ENCODE assay signal across 18 cellular contexts in genomic region chr11:117187799-117188481, GRCh38. TPM values are rescaled to one million over a fixed set of nuclear protein-coding genes. Genes with fewer than 3 reads are reported as not detected.
DNase-seq lines count a peak whose midpoint lies in the region; ATAC-seq and TF ChIP-seq lines count a peak whose summit lies in the region.
"Had no signal": no experiment of that assay in that cellular context is flagged by ENCODE, and none has a peak within 500 bp of the region (broad histone marks: within the 10 kb centered on the region; RNA-seq: fewer than 3 reads in every experiment).

No MANE protein-coding gene starts in this region.

- intact Hi-C loops in sigmoid colon (cut with DNase I): no loop called here
- intact Hi-C loops in naive thymus-derived CD4-positive, alpha-beta T cell (cut with micrococcal nuclease): no loop called here

- H3K27me3 ChIP-seq in BLaER1 treated with 17β-estradiol and CSF1 and Interleukin-3, amounts not matched to agents 10 nM and 100 nM: no peaks in the 10 kb centered on the region
- no peaks in the 10 kb centered on the region for H3K27me3 ChIP-seq in GM23338 (ENCODE audit: insufficient read depth)
- no peaks in the 10 kb centered on the region for H3K27me3 ChIP-seq in sigmoid colon
- H3K27me3 ChIP-seq in WERI-Rb-1 (ENCODE audit: insufficient read depth, low read depth, severe bottlenecking): no peaks in the 10 kb centered on the region
- no peaks in the 10 kb centered on the region for H3K27me3 ChIP-seq in naive thymus-derived CD4-positive, alpha-beta T cell (ENCODE audit: control insufficient read depth in 2 of 2, insufficient read depth in 2 of 2, low read length in 2 of 2)
- H3K27me3 ChIP-seq: breast epithelium, neural progenitor cell had no signal

- TF ChIP-seq POLR2A in sigmoid colon (IDR thresholded peaks at IDR 0.05): no peak

- no peaks in the 10 kb centered on the region for H4K20me1 ChIP-seq in BLaER1 treated with 17β-estradiol and CSF1 and Interleukin-3, amounts not matched to agents 10 nM and 100 nM
- H4K20me1 ChIP-seq in GM23338 (replicated peaks; ENCODE audit: insufficient read depth): no peaks in the 10 kb centered on the region

- H3K9me3 Mint-ChIP-seq in GM23338 (no peaks in the 10 kb centered on the region), glutamatergic neuron (ENCODE audit: unreplicated experiment) (peaks cover under 1% of the 10 kb centered on the region)
- no peaks in the 10 kb centered on the region for H3K9me3 Mint-ChIP-seq in naive thymus-derived CD4-positive, alpha-beta T cell
- H3K9me3 Mint-ChIP-seq: activated naive CD4-positive, alpha-beta T cell treated with anti-CD3 and anti-CD28 coated beads, Interleukin-2, amount 50 U/mL, for 24 hours; immature natural killer cell; neural progenitor cell had no signal

- peaks cover 8% of the 10 kb centered on the region for H3K27me3 Mint-ChIP-seq in GM23338 (ENCODE audit: insufficient read depth, low read depth, poor library complexity)
- H3K27me3 Mint-ChIP-seq in glutamatergic neuron (ENCODE audit: unreplicated experiment): peaks cover 3% of the 10 kb centered on the region
- no peaks in the 10 kb centered on the region for H3K27me3 Mint-ChIP-seq in naive thymus-derived CD4-positive, alpha-beta T cell
- H3K27me3 Mint-ChIP-seq: activated CD4-positive, alpha-beta T cell treated with anti-CD3 and anti-CD28 coated beads for 36 hours; activated naive CD4-positive, alpha-beta T cell treated with anti-CD3 and anti-CD28 coated beads, Interleukin-2, amount 50 U/mL, for 24 hours had no signal

- no peaks in the 10 kb centered on the region for H3K9me2 ChIP-seq in GM23338 (ENCODE audit: insufficient read depth)

- H3K36me3 ChIP-seq in BLaER1 treated with 17β-estradiol and CSF1 and Interleukin-3, amounts not matched to agents 10 nM and 100 nM: peaks cover 0 to 66% (median 49%) of the 10 kb centered on the region in 11 experiments; a peak in 20 of 22 replicates
- H3K36me3 ChIP-seq in GM23338 (ENCODE audit: insufficient read depth): no peaks in the 10 kb centered on the region
- peaks cover 47 to 94% (median 53%) of the 10 kb centered on the region in 4 donors for H3K36me3 ChIP-seq in sigmoid colon
- H3K36me3 ChIP-seq in WERI-Rb-1: peaks cover 36% of the 10 kb centered on the region
- peaks cover 0 to 60% (median 3%) of the 10 kb centered on the region in 3 experiments for H3K36me3 ChIP-seq in naive thymus-derived CD4-positive, alpha-beta T cell (ENCODE audit: control insufficient read depth in 2 of 3, insufficient read depth in 3 of 3, low read length in 3 of 3)
- H3K36me3 ChIP-seq: breast epithelium, neural progenitor cell had no signal

- H3K4me1 Mint-ChIP-seq in GM23338 (no peaks in the 10 kb centered on the region; the same call in 2 of the 3 replicates), glutamatergic neuron (ENCODE audit: low read depth, unreplicated experiment) (no peaks in the 10 kb centered on the region)
- peaks cover 0 to 22% (median 4%) of the 10 kb centered on the region in 7 donors for H3K4me1 Mint-ChIP-seq in naive thymus-derived CD4-positive, alpha-beta T cell
- H3K4me1 Mint-ChIP-seq: activated CD4-positive, alpha-beta T cell treated with anti-CD3 and anti-CD28 coated beads for 36 hours; activated naive CD4-positive, alpha-beta T cell treated with anti-CD3 and anti-CD28 coated beads, Interleukin-2, amount 50 U/mL, for 24 hours; immature natural killer cell; neural progenitor cell had no signal

- H3K9me3 ChIP-seq in BLaER1 treated with 17β-estradiol and CSF1 and Interleukin-3, amounts not matched to agents 10 nM and 100 nM (replicated peaks in 1 of 11): peaks cover 0 to 5% (median 0%) of the 10 kb centered on the region in 11 experiments; a peak in 1 of 22 replicates
- H3K9me3 ChIP-seq in sigmoid colon: no peaks in the 10 kb centered on the region
- no peaks in the 10 kb centered on the region for H3K9me3 ChIP-seq in WERI-Rb-1 (ENCODE audit: severe bottlenecking)
- H3K9me3 ChIP-seq in naive thymus-derived CD4-positive, alpha-beta T cell (ENCODE audit: control insufficient read depth in 2 of 3, low read length in 3 of 3): no peaks in the 10 kb centered on the region
- H3K9me3 ChIP-seq: breast epithelium had no signal

- TF ChIP-seq CTCF in GM23338 (conservative IDR thresholded peaks at IDR 0.05; ENCODE audit: low read depth in 2 of 2) (no peak), glutamatergic neuron (IDR thresholded peaks at IDR 0.05; ENCODE audit: partially characterized antibody, unreplicated experiment) (no peak), sigmoid colon (IDR thresholded peaks at IDR 0.05) (no peak), WERI-Rb-1 (IDR thresholded peaks at IDR 0.05; ENCODE audit: low read depth, low read length) (no peak)

- H3K36me3 Mint-ChIP-seq in GM23338 (ENCODE audit: low read depth): peaks cover 4% of the 10 kb centered on the region; the same call in 2 of the 3 replicates
- peaks cover 4% of the 10 kb centered on the region for H3K36me3 Mint-ChIP-seq in glutamatergic neuron (ENCODE audit: unreplicated experiment)
- peaks cover 0 to 4% (median 3%) of the 10 kb centered on the region in 5 donors for H3K36me3 Mint-ChIP-seq in naive thymus-derived CD4-positive, alpha-beta T cell
- H3K36me3 Mint-ChIP-seq: activated naive CD4-positive, alpha-beta T cell treated with anti-CD3 and anti-CD28 coated beads, Interleukin-2, amount 50 U/mL, for 24 hours had no signal

- POLR2A ChIA-PET in naive thymus-derived CD4-positive, alpha-beta T cell (lab: Charles Lee): no interaction called here

- peak overlapping the region; percentile 41 to 96 (median 92); a peak in 21 of 22 replicates for H3K27ac ChIP-seq in BLaER1 treated with 17β-estradiol and CSF1 and Interleukin-3, amounts not matched to agents 10 nM and 100 nM
- H3K27ac ChIP-seq in GM23338 (ENCODE audit: low read depth) (no peak overlapping the region), sigmoid colon (no peak overlapping the region), caudate nucleus (ENCODE audit: low read depth, low read length) (no peak overlapping the region), WERI-Rb-1 (no peak overlapping the region)
- H3K27ac ChIP-seq in naive thymus-derived CD4-positive, alpha-beta T cell (ENCODE audit: low read depth, low read length): no peak overlapping the region
- H3K27ac ChIP-seq: neural progenitor cell had no signal

- H3K4me3 ChIP-seq in BLaER1 treated with 17β-estradiol and CSF1 and Interleukin-3, amounts not matched to agents 10 nM and 100 nM: peak overlapping the region in 6 of 10 experiments; percentile 3 to 46 (median 30); a peak in 9 of 20 replicates
- no peak overlapping the region for H3K4me3 ChIP-seq in GM23338
- H3K4me3 ChIP-seq in sigmoid colon: no peak overlapping the region
- H3K4me3 ChIP-seq in WERI-Rb-1 (ENCODE audit: low read depth, low read length): no peak overlapping the region
- H3K4me3 ChIP-seq in naive thymus-derived CD4-positive, alpha-beta T cell (ENCODE audit: low read length): no peak overlapping the region
- H3K4me3 ChIP-seq: breast epithelium, K562, neural progenitor cell had no signal

- peak overlapping the region; percentile 36; the same call in 1 of the 2 replicates for H3K27ac Mint-ChIP-seq in GM23338
- H3K27ac Mint-ChIP-seq in glutamatergic neuron (ENCODE audit: unreplicated experiment): no peak overlapping the region
- no peak overlapping the region for H3K27ac Mint-ChIP-seq in naive thymus-derived CD4-positive, alpha-beta T cell
- H3K27ac Mint-ChIP-seq: activated CD4-positive, alpha-beta T cell treated with anti-CD3 and anti-CD28 coated beads for 36 hours; activated naive CD4-positive, alpha-beta T cell treated with anti-CD3 and anti-CD28 coated beads, Interleukin-2, amount 50 U/mL, for 24 hours; neural progenitor cell had no signal

- CTCF ChIA-PET in naive thymus-derived CD4-positive, alpha-beta T cell (lab: Charles Lee): no interaction called here

- H3K4me2 ChIP-seq in BLaER1 treated with 17β-estradiol and CSF1 and Interleukin-3, amounts not matched to agents 10 nM and 100 nM: peak overlapping the region; percentile 81 to 95 (median 87)
- no peak overlapping the region for H3K4me2 ChIP-seq in GM23338
- H3K4me2 ChIP-seq: neural progenitor cell had no signal

- H3K4me3 Mint-ChIP-seq in GM23338 (no peak overlapping the region), glutamatergic neuron (ENCODE audit: unreplicated experiment) (no peak overlapping the region)
- no peak overlapping the region for H3K4me3 Mint-ChIP-seq in naive thymus-derived CD4-positive, alpha-beta T cell
- H3K4me3 Mint-ChIP-seq: activated CD4-positive, alpha-beta T cell treated with anti-CD3 and anti-CD28 coated beads for 36 hours; activated naive CD4-positive, alpha-beta T cell treated with anti-CD3 and anti-CD28 coated beads, Interleukin-2, amount 50 U/mL, for 24 hours had no signal

- H3F3A ChIP-seq in GM23338 (replicated peaks; ENCODE audit: low read depth): no peaks in the 10 kb centered on the region

- H2AFZ ChIP-seq in GM23338: no peak overlapping the region
- H2AFZ ChIP-seq: neural progenitor cell had no signal

- no peak for TF ChIP-seq EP300 in sigmoid colon (IDR thresholded peaks at IDR 0.05)

- peak overlapping the region; percentile 23 to 79 (median 68); a peak in 21 of 22 replicates for H3K9ac ChIP-seq in BLaER1 treated with 17β-estradiol and CSF1 and Interleukin-3, amounts not matched to agents 10 nM and 100 nM
- H3K9ac ChIP-seq: neural progenitor cell had no signal

- WGBS in sigmoid colon, 2 donors: 93 to 95% methylated on average over 16 of the region's 16 CpGs

- H3K79me2 ChIP-seq in GM23338 (replicated peaks; ENCODE audit: insufficient read depth): no peaks in the 10 kb centered on the region

- no peak for DNase-seq in GM23338 (ENCODE audit: low spot score)
- DNase-seq in glutamatergic neuron: peak; percentile 6
- peak; percentile 51 for DNase-seq in sigmoid colon
- DNase-seq in caudate nucleus (lab: John Stamatoyannopoulos, UW): no peak
- no peak for DNase-seq in WERI-Rb-1
- DNase-seq in naive thymus-derived CD4-positive, alpha-beta T cell: no peak
- DNase-seq: activated CD4-positive, alpha-beta T cell treated with anti-CD3 and anti-CD28 coated beads for 36 hours; effector CD4-positive, alpha-beta T cell; immature natural killer cell; mesenchymal stem cell; MV-4-11; NCI-H2029 treated with DMSO at 0.1 percent for 48 hours; NCI-H526 had no signal

- no peak for ATAC-seq in GM23338
- no peak for ATAC-seq in naive thymus-derived CD4-positive, alpha-beta T cell
- ATAC-seq: activated CD4-positive, alpha-beta T cell treated with anti-CD3 and anti-CD28 coated beads for 36 hours; K562 had no signal

- peaks cover 61 to 87% (median 73%) of the 10 kb centered on the region in 10 experiments for H3K4me1 ChIP-seq in BLaER1 treated with 17β-estradiol and CSF1 and Interleukin-3, amounts not matched to agents 10 nM and 100 nM
- H3K4me1 ChIP-seq in GM23338 (ENCODE audit: insufficient read depth): no peaks in the 10 kb centered on the region
- no peaks in the 10 kb centered on the region for H3K4me1 ChIP-seq in sigmoid colon
- no peaks in the 10 kb centered on the region for H3K4me1 ChIP-seq in naive thymus-derived CD4-positive, alpha-beta T cell (ENCODE audit: control insufficient read depth in 2 of 2, insufficient read depth in 2 of 2, low read length in 2 of 2)
- H3K4me1 ChIP-seq: breast epithelium, neural progenitor cell had no signal

RNA-seq across cellular contexts. Expression of gene SIDT2, which starts 9.4 kb away (rescaled TPM):
- total RNA-seq in GM23338 (2014; rRNA removed; shearing (Covaris generic)): 11.3 and 12.1 TPM in 2 replicates
- polyA plus RNA-seq in GM23338 (2016; fragmentation: Nextera tagmentation; extraction: Ambion mirVana): 7.5 and 9.2 TPM in 2 replicates
- total RNA-seq in glutamatergic neuron (ENCODE audit: unreplicated experiment): 23.6 TPM
- total RNA-seq in sigmoid colon: 10 to 100 TPM; 20.7 to 50.7 (median 28.5) TPM
- 10 to 100 TPM in 2 of 3 donors, 1 to 10 TPM in 1; 7.6 to 33.1 (median 12.0) TPM for polyA plus RNA-seq in sigmoid colon
- 100 to 1,000 TPM in 2 of 5 experiments, 10 to 100 TPM in 3; 31.7 to 187 (median 60.5) TPM for total RNA-seq in naive thymus-derived CD4-positive, alpha-beta T cell
- 1 to 10 TPM; 2.3 to 3.1 TPM for polyA plus RNA-seq in naive thymus-derived CD4-positive, alpha-beta T cell

RNA-seq across cellular contexts. Expression of gene TAGLN, which starts 11.2 kb away (rescaled TPM):
- 130 and 138 TPM in 2 replicates for total RNA-seq in GM23338 (2014; rRNA removed; shearing (Covaris generic))
- polyA plus RNA-seq in GM23338 (2016; fragmentation: Nextera tagmentation; extraction: Ambion mirVana) (86.8 TPM in 2 replicates), sigmoid colon (1,000 to 10,000 TPM in 1 of 3 donors, 100 to 1,000 TPM in 2; 112 to 1,100 (median 337) TPM)
- total RNA-seq in glutamatergic neuron (ENCODE audit: unreplicated experiment) (6.1 TPM), sigmoid colon (over 10,000 TPM in 3 of 4 donors, 1,000 to 10,000 TPM in 1; 6,854 to 14,048 (median 12,596) TPM)
- 10 to 100 TPM in 4 of 5 experiments, 1 to 10 TPM in 1; 6.4 to 28.0 (median 18.2) TPM for total RNA-seq in naive thymus-derived CD4-positive, alpha-beta T cell
- 1 to 10 TPM in 1 of 2 donors, under 1 TPM in 1; 0.32 to 1.0 TPM for polyA plus RNA-seq in naive thymus-derived CD4-positive, alpha-beta T cell

RNA-seq across cellular contexts. Expression of gene PAFAH1B2, which starts 43.9 kb away (rescaled TPM):
- total RNA-seq in GM23338 (2014; rRNA removed; shearing (Covaris generic)): 143 and 148 TPM in 2 replicates
- polyA plus RNA-seq in GM23338 (2016; fragmentation: Nextera tagmentation; extraction: Ambion mirVana) (74.1 and 87.5 TPM in 2 replicates), sigmoid colon (10 to 100 TPM; 26.0 to 33.1 (median 28.8) TPM)
- total RNA-seq in glutamatergic neuron (ENCODE audit: unreplicated experiment) (161 TPM), sigmoid colon (10 to 100 TPM; 42.1 to 76.4 (median 58.0) TPM)
- total RNA-seq in naive thymus-derived CD4-positive, alpha-beta T cell: 10 to 100 TPM; 48.9 to 62.0 (median 55.8) TPM
- polyA plus RNA-seq in naive thymus-derived CD4-positive, alpha-beta T cell: 10 to 100 TPM; 13.6 to 18.2 TPM

RNA-seq across cellular contexts. Expression of gene PCSK7, which starts 43.9 kb away (rescaled TPM):
- 46.4 and 61.1 TPM in 2 replicates for total RNA-seq in GM23338 (2014; rRNA removed; shearing (Covaris generic))
- polyA plus RNA-seq in GM23338 (2016; fragmentation: Nextera tagmentation; extraction: Ambion mirVana) (12.4 and 12.5 TPM in 2 replicates), sigmoid colon (100 to 1,000 TPM in 1 of 3 donors, 10 to 100 TPM in 2; 18.0 to 116 (median 21.7) TPM)
- total RNA-seq in glutamatergic neuron (ENCODE audit: unreplicated experiment) (109 TPM), sigmoid colon (10 to 100 TPM; 22.1 to 55.1 (median 31.1) TPM)
- total RNA-seq in naive thymus-derived CD4-positive, alpha-beta T cell: 100 to 1,000 TPM; 196 to 319 (median 312) TPM
- 10 to 100 TPM; 45.4 to 71.4 TPM for polyA plus RNA-seq in naive thymus-derived CD4-positive, alpha-beta T cell

RNA-seq across cellular contexts. Expression of gene RNF214, which starts 44.5 kb away (rescaled TPM):
- total RNA-seq in GM23338 (2014; rRNA removed; shearing (Covaris generic)): 19.4 and 23.5 TPM in 2 replicates
- polyA plus RNA-seq in GM23338 (2016; fragmentation: Nextera tagmentation; extraction: Ambion mirVana) (23.6 and 28.4 TPM in 2 replicates), sigmoid colon (10 to 100 TPM in 2 of 3 donors, 1 to 10 TPM in 1; 6.2 to 12.0 (median 10.2) TPM)
- total RNA-seq in glutamatergic neuron (ENCODE audit: unreplicated experiment) (43.0 TPM), sigmoid colon (10 to 100 TPM; 11.1 to 23.8 (median 12.8) TPM)
- total RNA-seq in naive thymus-derived CD4-positive, alpha-beta T cell: 10 to 100 TPM; 16.6 to 36.0 (median 24.0) TPM
- 10 to 100 TPM in 1 of 2 donors, 1 to 10 TPM in 1; 9.7 to 10.2 TPM for polyA plus RNA-seq in naive thymus-derived CD4-positive, alpha-beta T cell

Comparison
In these comparisons a context has a peak if more than half of its experiments do, and no peak if none do; other contexts are left out.
1. H3K27ac ChIP-seq: peak in BLaER1 treated with 17β-estradiol and CSF1 and Interleukin-3, amounts not matched to agents 10 nM and 100 nM (11 of 11); none in GM23338 (single experiment), sigmoid colon (0 of 4), caudate nucleus (single experiment), WERI-Rb-1 (single experiment) and naive thymus-derived CD4-positive, alpha-beta T cell (single experiment).
2. H3K4me3 ChIP-seq: peak in BLaER1 treated with 17β-estradiol and CSF1 and Interleukin-3, amounts not matched to agents 10 nM and 100 nM (6 of 10); none in GM23338 (single experiment), sigmoid colon (0 of 4), WERI-Rb-1 (single experiment) and naive thymus-derived CD4-positive, alpha-beta T cell (single experiment).
3. DNase-seq: peak in glutamatergic neuron (single experiment) and sigmoid colon (single experiment); none in GM23338 (single experiment), caudate nucleus (0 of 61), WERI-Rb-1 (single experiment) and naive thymus-derived CD4-positive, alpha-beta T cell (0 of 9).
4. RNA of gene TAGLN, which starts 11.2 kb away (total RNA-seq): 6,854 to 14,048 TPM in sigmoid colon; 130 to 138 TPM in GM23338, 6.4 to 28.0 TPM in naive thymus-derived CD4-positive, alpha-beta T cell and 6.1 TPM in glutamatergic neuron (single experiment); every median in the first group is over 10 times any median in the second.